Comparison of ENCODE assay signal across 1 cellular context in the genomic region with DNA sequence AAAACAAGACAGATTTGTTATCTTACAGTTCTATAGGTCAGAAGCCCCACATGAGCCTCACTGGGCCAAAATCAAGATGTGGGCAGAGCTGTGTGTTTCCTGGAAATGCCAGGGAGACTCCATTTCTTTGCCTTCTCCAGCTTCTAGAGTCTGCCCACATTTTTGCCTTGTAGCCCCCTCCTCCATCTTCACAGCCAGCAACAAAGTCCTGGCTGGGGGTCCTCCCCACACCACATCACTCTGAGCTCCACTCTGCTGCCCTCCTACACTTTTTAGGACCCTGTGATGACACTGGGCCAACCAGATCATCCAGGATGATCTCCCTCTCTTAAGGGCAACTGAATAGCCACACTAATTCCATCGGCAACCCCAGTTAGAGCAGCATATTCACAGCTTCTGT.
TF ChIP-seq lines count a peak whose summit lies in the region.

No MANE protein-coding gene starts in this region.

TF ChIP-seq in HepG2, 621 proteins besides CTCF, POLR2A, EP300 and RAD21:
- 0 out of 2 replicates have a peak, but pooled peaks have one; percentile 37 for TF ChIP-seq ZNF615 (CRISPR knock-in tag; IDR thresholded peaks at IDR 0.05; ENCODE audit: borderline replicate concordance)
- no peak for TF ChIP-seq U2AF1 (optimal IDR thresholded peaks at IDR 0.05; ENCODE audit: low read depth, low read length)
- no peak for TF ChIP-seq SCMH1 (CRISPR knock-in tag; IDR thresholded peaks at IDR 0.05; ENCODE audit: borderline replicate concordance)
- TF ChIP-seq ZNF703 (CRISPR knock-in tag; IDR thresholded peaks at IDR 0.05; ENCODE audit: borderline replicate concordance): no peak
- TF ChIP-seq, protein P1, sequence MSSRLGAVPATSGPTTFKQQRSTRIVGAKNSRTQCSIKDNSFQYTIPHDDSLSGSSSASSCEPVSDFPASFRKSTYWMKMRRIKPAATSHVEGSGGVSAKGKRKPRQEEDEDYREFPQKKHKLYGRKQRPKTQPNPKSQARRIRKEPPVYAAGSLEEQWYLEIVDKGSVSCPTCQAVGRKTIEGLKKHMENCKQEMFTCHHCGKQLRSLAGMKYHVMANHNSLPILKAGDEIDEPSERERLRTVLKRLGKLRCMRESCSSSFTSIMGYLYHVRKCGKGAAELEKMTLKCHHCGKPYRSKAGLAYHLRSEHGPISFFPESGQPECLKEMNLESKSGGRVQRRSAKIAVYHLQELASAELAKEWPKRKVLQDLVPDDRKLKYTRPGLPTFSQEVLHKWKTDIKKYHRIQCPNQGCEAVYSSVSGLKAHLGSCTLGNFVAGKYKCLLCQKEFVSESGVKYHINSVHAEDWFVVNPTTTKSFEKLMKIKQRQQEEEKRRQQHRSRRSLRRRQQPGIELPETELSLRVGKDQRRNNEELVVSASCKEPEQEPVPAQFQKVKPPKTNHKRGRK (CRISPR knock-in tag; IDR thresholded peaks at IDR 0.05): no peak
- TF ChIP-seq, protein P2, sequence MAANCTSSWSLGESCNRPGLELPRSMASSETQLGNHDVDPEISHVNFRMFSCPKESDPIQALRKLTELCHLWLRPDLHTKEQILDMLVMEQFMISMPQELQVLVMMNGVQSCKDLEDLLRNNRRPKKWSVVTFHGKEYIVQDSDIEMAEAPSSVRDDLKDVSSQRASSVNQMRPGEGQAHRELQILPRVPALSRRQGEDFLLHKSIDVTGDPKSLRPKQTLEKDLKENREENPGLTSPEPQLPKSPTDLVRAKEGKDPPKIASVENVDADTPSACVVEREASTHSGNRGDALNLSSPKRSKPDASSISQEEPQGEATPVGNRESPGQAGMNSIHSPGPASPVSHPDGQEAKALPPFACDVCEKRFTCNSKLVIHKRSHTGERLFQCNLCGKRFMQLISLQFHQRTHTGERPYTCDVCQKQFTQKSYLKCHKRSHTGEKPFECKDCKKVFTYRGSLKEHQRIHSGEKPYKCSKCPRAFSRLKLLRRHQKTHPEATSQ (CRISPR knock-in tag; IDR thresholded peaks at IDR 0.05; ENCODE audit: borderline replicate concordance): no peak
- TF ChIP-seq, protein P3, sequence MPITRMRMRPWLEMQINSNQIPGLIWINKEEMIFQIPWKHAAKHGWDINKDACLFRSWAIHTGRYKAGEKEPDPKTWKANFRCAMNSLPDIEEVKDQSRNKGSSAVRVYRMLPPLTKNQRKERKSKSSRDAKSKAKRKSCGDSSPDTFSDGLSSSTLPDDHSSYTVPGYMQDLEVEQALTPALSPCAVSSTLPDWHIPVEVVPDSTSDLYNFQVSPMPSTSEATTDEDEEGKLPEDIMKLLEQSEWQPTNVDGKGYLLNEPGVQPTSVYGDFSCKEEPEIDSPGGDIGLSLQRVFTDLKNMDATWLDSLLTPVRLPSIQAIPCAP (CRISPR knock-in tag; IDR thresholded peaks at IDR 0.05; ENCODE audit: low read depth): no peak
- no peak for TF ChIP-seq SMARCE1 (IDR thresholded peaks at IDR 0.05; ENCODE audit: borderline replicate concordance)
- no peak for TF ChIP-seq PCBP2 (optimal IDR thresholded peaks at IDR 0.05; ENCODE audit: low read depth, low read length, poor library complexity, severe bottlenecking)
- TF ChIP-seq NAIF1 (CRISPR knock-in tag; IDR thresholded peaks at IDR 0.05; ENCODE audit: borderline replicate concordance): 0 out of 2 replicates have a peak, but pooled peaks have one; percentile 29
- no peak for TF ChIP-seq SMYD3 (CRISPR knock-in tag; IDR thresholded peaks at IDR 0.05)
- no peak for TF ChIP-seq TSC22D2 (CRISPR knock-in tag; IDR thresholded peaks at IDR 0.05; ENCODE audit: borderline replicate concordance)
- TF ChIP-seq TOPORS (CRISPR knock-in tag; IDR thresholded peaks at IDR 0.05): no peak
- no peak for TF ChIP-seq ZNF296 (CRISPR knock-in tag; conservative IDR thresholded peaks at IDR 0.05)
- TF ChIP-seq, protein P4, sequence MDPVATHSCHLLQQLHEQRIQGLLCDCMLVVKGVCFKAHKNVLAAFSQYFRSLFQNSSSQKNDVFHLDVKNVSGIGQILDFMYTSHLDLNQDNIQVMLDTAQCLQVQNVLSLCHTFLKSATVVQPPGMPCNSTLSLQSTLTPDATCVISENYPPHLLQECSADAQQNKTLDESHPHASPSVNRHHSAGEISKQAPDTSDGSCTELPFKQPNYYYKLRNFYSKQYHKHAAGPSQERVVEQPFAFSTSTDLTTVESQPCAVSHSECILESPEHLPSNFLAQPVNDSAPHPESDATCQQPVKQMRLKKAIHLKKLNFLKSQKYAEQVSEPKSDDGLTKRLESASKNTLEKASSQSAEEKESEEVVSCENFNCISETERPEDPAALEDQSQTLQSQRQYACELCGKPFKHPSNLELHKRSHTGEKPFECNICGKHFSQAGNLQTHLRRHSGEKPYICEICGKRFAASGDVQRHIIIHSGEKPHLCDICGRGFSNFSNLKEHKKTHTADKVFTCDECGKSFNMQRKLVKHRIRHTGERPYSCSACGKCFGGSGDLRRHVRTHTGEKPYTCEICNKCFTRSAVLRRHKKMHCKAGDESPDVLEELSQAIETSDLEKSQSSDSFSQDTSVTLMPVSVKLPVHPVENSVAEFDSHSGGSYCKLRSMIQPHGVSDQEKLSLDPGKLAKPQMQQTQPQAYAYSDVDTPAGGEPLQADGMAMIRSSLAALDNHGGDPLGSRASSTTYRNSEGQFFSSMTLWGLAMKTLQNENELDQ (CRISPR knock-in tag; IDR thresholded peaks at IDR 0.05; ENCODE audit: borderline replicate concordance): no peak
- TF ChIP-seq ZNF543 (CRISPR knock-in tag; IDR thresholded peaks at IDR 0.05): peak; percentile 98
